Comparison of ENCODE assay signal across 8 cellular contexts in genomic region chr4:139300431-139301142, GRCh38. TPM values are rescaled to one million over a fixed set of nuclear protein-coding genes. Genes with fewer than 3 reads are reported as not detected.
DNase-seq lines count a peak whose midpoint lies in the region; ATAC-seq, FAIRE-seq and TF ChIP-seq lines count a peak whose summit lies in the region.

No MANE protein-coding gene starts in this region.

- H3K4me3 ChIP-seq in SJCRH30: peak overlapping the region; percentile 90
- H3K4me3 ChIP-seq in endothelial cell of umbilical vein (replicated peaks in 1 of 3; ENCODE audit: insufficient read depth in 1 of 3, low read depth in 1 of 3, low read length in 3 of 3): peak overlapping the region; percentile 35 to 99 (median 40)
- peak overlapping the region; percentile 73 to 97 for H3K4me3 ChIP-seq in muscle layer of colon (ENCODE audit: low read depth in 1 of 2, low read length in 2 of 2)

- peak overlapping the region; percentile 83 for H3K4me2 ChIP-seq in endothelial cell of umbilical vein (ENCODE audit: insufficient read depth, low read length)

- H3K79me2 ChIP-seq in endothelial cell of umbilical vein (ENCODE audit: control insufficient read depth, insufficient read depth, low read length): peaks cover 44% of the 10 kb centered on the region

- no peak for TF ChIP-seq POLR2A in endothelial cell of umbilical vein (IDR thresholded peaks at IDR 0.05; ENCODE audit: low read depth, low read length)

- no peaks in the 10 kb centered on the region for H4K20me1 ChIP-seq in endothelial cell of umbilical vein (replicated peaks; ENCODE audit: control insufficient read depth, extremely low read depth, insufficient read depth, low read length)

- H3K27ac ChIP-seq in SJCRH30 (peak overlapping the region; percentile 92), endothelial cell of umbilical vein (ENCODE audit: insufficient read depth, low read depth, low read length) (peak overlapping the region; percentile 88), muscle layer of colon (ENCODE audit: low read depth, low read length) (peak overlapping the region; percentile 96)

- no peaks in the 10 kb centered on the region for H3K9me1 ChIP-seq in endothelial cell of umbilical vein (replicated peaks; ENCODE audit: control insufficient read depth, extremely low read depth, insufficient read depth, low read length)

- DNase-seq in Ammon's horn (ENCODE audit: low spot score) (peak; percentile 23), SJCRH30 (no peak), endothelial cell of umbilical vein (ENCODE audit: low read depth, low spot score) (peak; percentile 82)
- no peak for DNase-seq in activated effector memory CD4-positive, alpha-beta T cell treated with anti-CD3 and anti-CD28 coated beads, Interleukin-2, amount 50 U/mL, for 16 hours

- dilution Hi-C loops in endothelial cell of umbilical vein (cut with MboI; ENCODE audit: extremely low pct_ligation_motif_present, low sequenced_read_pairs): no loop called here

- POLR2A ChIA-PET in endothelial cell of umbilical vein (lab: Charles Lee): interaction anchor here (0.6 to 1.9 kb wide), 6 partner anchors 12 to 256 kb away, joined by 3 to 11 read pairs (median 4); partner anchors contain the start of gene ELF2

- peak; percentile 16 for ATAC-seq in GM18907 (IDR thresholded peaks at IDR 0.05; ENCODE audit: unreplicated experiment)
- ATAC-seq in HG03135 (IDR thresholded peaks at IDR 0.05; ENCODE audit: unreplicated experiment): peak; percentile 8
- ATAC-seq in GM18873 (IDR thresholded peaks at IDR 0.05; ENCODE audit: low FRiP score, unreplicated experiment): no peak

- H3K36me3 ChIP-seq in SJCRH30: peaks cover 21% of the 10 kb centered on the region
- no peaks in the 10 kb centered on the region for H3K36me3 ChIP-seq in endothelial cell of umbilical vein (ENCODE audit: control insufficient read depth in 2 of 2, extremely low read depth in 1 of 2, insufficient read depth in 2 of 2, low read length in 2 of 2)
- no peaks in the 10 kb centered on the region for H3K36me3 ChIP-seq in muscle layer of colon (ENCODE audit: insufficient read depth, low read length)

- peak overlapping the region; percentile 73 for H3K9ac ChIP-seq in endothelial cell of umbilical vein (replicated peaks; ENCODE audit: extremely low read depth, insufficient read depth, low read length)
- peak overlapping the region; percentile 94 for H3K9ac ChIP-seq in muscle layer of colon (ENCODE audit: low read length)

- TF ChIP-seq CTCF in endothelial cell of umbilical vein (IDR thresholded peaks at IDR 0.05; ENCODE audit: extremely low read depth in 1 of 2, insufficient read depth in 1 of 2, low read depth in 1 of 2, low read length in 2 of 2): no peak

- H3K9me3 ChIP-seq in SJCRH30 (replicated peaks) (0 out of 2 replicates have a peak, but pooled peaks cover 3% of the 10 kb centered on the region), endothelial cell of umbilical vein (replicated peaks; ENCODE audit: control insufficient read depth, insufficient read depth, low read length) (no peaks in the 10 kb centered on the region), muscle layer of colon (ENCODE audit: low read length) (no peaks in the 10 kb centered on the region)

- peak overlapping the region; percentile 87 for H2AFZ ChIP-seq in endothelial cell of umbilical vein (ENCODE audit: low read depth, low read length)

- H3K27me3 ChIP-seq in SJCRH30: no peaks in the 10 kb centered on the region
- no peaks in the 10 kb centered on the region for H3K27me3 ChIP-seq in endothelial cell of umbilical vein (ENCODE audit: control insufficient read depth in 2 of 2, insufficient read depth in 2 of 2, low read length in 2 of 2)
- H3K27me3 ChIP-seq in muscle layer of colon (ENCODE audit: control insufficient read depth in 1 of 2, insufficient read depth in 2 of 2, low read length in 2 of 2): no peaks in the 10 kb centered on the region

- CTCF ChIA-PET in endothelial cell of umbilical vein (lab: Charles Lee): interaction anchor here (1.1 to 4.0 kb wide), 13 partner anchors 9 to 270 kb away, joined by 3 to 34 read pairs (median 4); partner anchors contain the start of gene ELF2

- intact Hi-C loops in endothelial cell of umbilical vein (cut with micrococcal nuclease): loop anchor here (1.0 kb wide), 5 partner anchors 21 to 256 kb away; partner anchors contain the start of gene SETD7

- H3K4me1 ChIP-seq in SJCRH30 (peaks cover 14% of the 10 kb centered on the region), endothelial cell of umbilical vein (ENCODE audit: control insufficient read depth, extremely low read depth, insufficient read depth, low read length) (peaks cover 23% of the 10 kb centered on the region), muscle layer of colon (ENCODE audit: insufficient read depth, low read length) (peaks cover 37% of the 10 kb centered on the region)

- no TSS peak for BruUV-seq in endothelial cell of umbilical vein (replicated peaks; lab: Mats Ljungman, UMichigan)

- FAIRE-seq in endothelial cell of umbilical vein (lab: Jason Lieb, UNC): peak; percentile 68

TF ChIP-seq in endothelial cell of umbilical vein, 7 proteins besides CTCF, POLR2A, EP300 and RAD21:
- peak; percentile 69 for TF ChIP-seq FOS (IDR thresholded peaks at IDR 0.05; ENCODE audit: borderline replicate concordance, insufficient read depth, low read length)
- no peak for TF ChIP-seq POLR2AphosphoS5 (IDR thresholded peaks at IDR 0.05; ENCODE audit: insufficient read depth, low read depth, low read length)
- no peak for TF ChIP-seq MAX (IDR thresholded peaks at IDR 0.05; ENCODE audit: insufficient read depth, insufficient read length)
- no peak for TF ChIP-seq GATA2 (IDR thresholded peaks at IDR 0.05; ENCODE audit: insufficient read depth, insufficient read length, low read depth, low read length)
- no peak for TF ChIP-seq MYC (IDR thresholded peaks at IDR 0.05; ENCODE audit: low read depth, low read length)
- peak; percentile 45 for TF ChIP-seq JUN (IDR thresholded peaks at IDR 0.05; ENCODE audit: borderline replicate concordance, insufficient read depth, insufficient read length, low read depth)
- no peak for TF ChIP-seq EZH2 (IDR thresholded peaks at IDR 0.05; ENCODE audit: borderline replicate concordance, low read depth, low read length, severe bottlenecking)

RNA-seq across cellular contexts. Expression of gene NAA15, which starts 0.7 kb away (rescaled TPM):
- 80.3 and 82.0 TPM in 2 replicates for total RNA-seq in SJCRH30 (2014; rRNA removed; shearing (Covaris generic))
- 57.0 and 67.9 TPM in 2 replicates for total RNA-seq in endothelial cell of umbilical vein
- polyA plus RNA-seq in endothelial cell of umbilical vein: 3.2 and 4.5 TPM in 2 replicates
- 8.4 and 9.2 TPM in 2 replicates for polyA plus RNA-seq in endothelial cell of umbilical vein (2011; cell fraction: cytosol; rRNA removed)
- polyA plus RNA-seq in endothelial cell of umbilical vein (2011; cell fraction: nucleus; rRNA removed): 12.5 and 18.4 TPM in 2 replicates
- 26.7 and 44.2 TPM in 2 replicates for polyA plus RNA-seq in endothelial cell of umbilical vein (2012)
- 15.1 and 15.5 TPM in 2 replicates for polyA minus RNA-seq in endothelial cell of umbilical vein
- polyA minus RNA-seq in endothelial cell of umbilical vein (2011; cell fraction: cytosol; rRNA and poly(A)+ RNA removed): 18.9 TPM
- 40.2 and 59.0 TPM in 2 replicates for polyA minus RNA-seq in endothelial cell of umbilical vein (2011; cell fraction: nucleus; rRNA and poly(A)+ RNA removed)

RNA-seq across cellular contexts. Expression of gene NDUFC1, which starts 1.7 kb away (rescaled TPM):
- 40.0 and 44.1 TPM in 2 replicates for total RNA-seq in SJCRH30 (2014; rRNA removed; shearing (Covaris generic))
- total RNA-seq in endothelial cell of umbilical vein: 73.9 and 78.1 TPM in 2 replicates
- 65.2 and 65.7 TPM in 2 replicates for polyA plus RNA-seq in endothelial cell of umbilical vein
- 75.5 and 77.8 TPM in 2 replicates for polyA plus RNA-seq in endothelial cell of umbilical vein (2011; cell fraction: cytosol; rRNA removed)
- 32.6 and 36.8 TPM in 2 replicates for polyA plus RNA-seq in endothelial cell of umbilical vein (2011; cell fraction: nucleus; rRNA removed)
- 68.4 and 108 TPM in 2 replicates for polyA plus RNA-seq in endothelial cell of umbilical vein (2012)
- 12.2 and 16.2 TPM in 2 replicates for polyA minus RNA-seq in endothelial cell of umbilical vein
- 14.7 TPM for polyA minus RNA-seq in endothelial cell of umbilical vein (2011; cell fraction: cytosol; rRNA and poly(A)+ RNA removed)
- 9.4 and 9.9 TPM in 2 replicates for polyA minus RNA-seq in endothelial cell of umbilical vein (2011; cell fraction: nucleus; rRNA and poly(A)+ RNA removed)

RNA-seq across cellular contexts. Expression of gene MGARP, which starts 20.6 kb away (rescaled TPM):
- 22.3 and 27.2 TPM in 2 replicates for total RNA-seq in SJCRH30 (2014; rRNA removed; shearing (Covaris generic))
- total RNA-seq in endothelial cell of umbilical vein: 16.2 and 25.9 TPM in 2 replicates
- polyA plus RNA-seq in endothelial cell of umbilical vein: 22.6 and 26.6 TPM in 2 replicates
- polyA plus RNA-seq in endothelial cell of umbilical vein (2011; cell fraction: cytosol; rRNA removed): 54.1 and 58.8 TPM in 2 replicates
- polyA plus RNA-seq in endothelial cell of umbilical vein (2011; cell fraction: nucleus; rRNA removed): 21.4 and 29.5 TPM in 2 replicates
- polyA plus RNA-seq in endothelial cell of umbilical vein (2012): 56.6 and 61.2 TPM in 2 replicates
- polyA minus RNA-seq in endothelial cell of umbilical vein: 9.7 and 11.3 TPM in 2 replicates
- not detected for polyA minus RNA-seq in endothelial cell of umbilical vein (2011; cell fraction: cytosol; rRNA and poly(A)+ RNA removed)
- 2.3 and 3.7 TPM in 2 replicates for polyA minus RNA-seq in endothelial cell of umbilical vein (2011; cell fraction: nucleus; rRNA and poly(A)+ RNA removed)

Comparison
In these comparisons a context has a peak if more than half of its experiments do, and no peak if none do; other contexts are left out.
1. DNase-seq: peak in Ammon's horn (single experiment) and endothelial cell of umbilical vein (single experiment); none in SJCRH30 (0 of 2) and activated effector memory CD4-positive, alpha-beta T cell treated with anti-CD3 and anti-CD28 coated beads, Interleukin-2, amount 50 U/mL, for 16 hours (single experiment).
2. H3K4me3 ChIP-seq: peak in every context shown above with its lines; median percentile 90 in SJCRH30; 85 in muscle layer of colon; 40 in endothelial cell of umbilical vein.
3. Peak in every context shown above with its lines, with median percentiles within 50 percentile points of each other: H3K27ac ChIP-seq.